23 cellular contexts compared by ENCODE assay signal in genomic region chr4:138078751-138079150, GRCh38.
"Had no signal": no experiment of that assay in that cellular context is flagged by ENCODE, and none has a peak within 500 bp of the region (broad histone marks: within the 10 kb centered on the region; RNA-seq: fewer than 3 reads in every experiment).

No MANE protein-coding gene starts in this region.

- H3K4me1 ChIP-seq: breast epithelium, esophagus muscularis mucosa, foreskin keratinocyte, left lung, right lobe of liver, transverse colon had no signal

- H3K9me3 ChIP-seq: breast epithelium, esophagus muscularis mucosa, left lung, right lobe of liver, transverse colon had no signal

- H3K27me3 ChIP-seq: breast epithelium, esophagus muscularis mucosa, foreskin keratinocyte, left lung, right lobe of liver, transverse colon had no signal

- H3K4me3 ChIP-seq: breast epithelium, esophagus muscularis mucosa, left lung, right lobe of liver, transverse colon had no signal

- H3K27ac Mint-ChIP-seq: activated CD4-positive, alpha-beta memory T cell treated with anti-CD3 and anti-CD28 coated beads, Interleukin-2, amount 10 ng/mL, durations not matched to agents 7 days and 5 days; activated CD4-positive, alpha-beta T cell treated with anti-CD3 and anti-CD28 coated beads, Interleukin-2, amount 10 ng/mL, durations not matched to agents 7 days and 5 days; activated T-helper 17 cell treated with anti-CD3 and anti-CD28 coated beads, Interleukin-2, amount 50 U/mL, for 72 hours; dendritic cell treated with granulocyte-macrophage colony-stimulating factor and Interleukin-4, amounts not matched to agents 40 ng/mL and 50 ng/mL, for 4 days; endodermal cell had no signal

- DNase-seq: activated CD4-positive, alpha-beta memory T cell treated with anti-CD3 and anti-CD28 coated beads, Interleukin-2, amount 10 ng/mL, durations not matched to agents 7 days and 5 days; activated CD4-positive, alpha-beta T cell treated with anti-CD3 and anti-CD28 coated beads for 1 hour; activated CD4-positive, alpha-beta T cell treated with anti-CD3 and anti-CD28 coated beads, Interleukin-2, amount 10 ng/mL, durations not matched to agents 7 days and 5 days; activated CD8-positive, alpha-beta memory T cell treated with anti-CD3 and anti-CD28 coated beads, Interleukin-2, amount 50 U/mL, for 48 hours; activated gamma-delta T cell treated with Interleukin-2 at 50 U/mL for 16 hours; activated naive CD4-positive, alpha-beta T cell treated with anti-CD3 and anti-CD28 coated beads, Interleukin-2, amount 50 U/mL, for 16 hours; activated T-cell treated with anti-CD3 and anti-CD28 coated beads, Interleukin-2, amount 50 U/mL, for 4 hours; amygdala; endodermal cell; foreskin keratinocyte; left lung; posterior cingulate gyrus; right lobe of liver; stimulated activated CD4-positive, alpha-beta T cell treated with anti-CD3 and anti-CD28 coated beads, Interleukin-2, amount 100 ng/mL, for 48 hours; stimulated activated naive CD4-positive, alpha-beta T cell treated with Interleukin-2 at 50 U/mL for 16 hours; T-helper 2 cell; transverse colon had no signal

- H3K36me3 ChIP-seq: breast epithelium, esophagus muscularis mucosa, left lung, right lobe of liver, transverse colon had no signal

- H3K9me3 Mint-ChIP-seq: activated CD4-positive, alpha-beta memory T cell treated with anti-CD3 and anti-CD28 coated beads, Interleukin-2, amount 10 ng/mL, durations not matched to agents 7 days and 5 days; activated CD4-positive, alpha-beta T cell treated with anti-CD3 and anti-CD28 coated beads, Interleukin-2, amount 10 ng/mL, durations not matched to agents 7 days and 5 days; activated T-cell treated with anti-CD3 and anti-CD28 coated beads, Interleukin-2, amount 50 U/mL, for 4 hours; activated T-helper 17 cell treated with anti-CD3 and anti-CD28 coated beads, Interleukin-2, amount 50 U/mL, for 72 hours; central memory CD8-positive, alpha-beta T cell; dendritic cell treated with granulocyte-macrophage colony-stimulating factor and Interleukin-4, amounts not matched to agents 40 ng/mL and 50 ng/mL, for 4 days; endodermal cell; nephron had no signal

- ATAC-seq: activated T-cell treated with anti-CD3 and anti-CD28 coated beads, Interleukin-2, amount 50 U/mL, for 4 hours; activated T-helper 17 cell treated with anti-CD3 and anti-CD28 coated beads, Interleukin-2, amount 50 U/mL, for 72 hours; foreskin keratinocyte; left lung; right lobe of liver had no signal

- H3K27ac ChIP-seq: breast epithelium, esophagus muscularis mucosa, foreskin keratinocyte, left lung, right lobe of liver, transverse colon had no signal

- H3K27me3 Mint-ChIP-seq: activated CD4-positive, alpha-beta memory T cell treated with anti-CD3 and anti-CD28 coated beads, Interleukin-2, amount 10 ng/mL, durations not matched to agents 7 days and 5 days; activated CD4-positive, alpha-beta T cell treated with anti-CD3 and anti-CD28 coated beads, Interleukin-2, amount 10 ng/mL, durations not matched to agents 7 days and 5 days; activated T-helper 17 cell treated with anti-CD3 and anti-CD28 coated beads, Interleukin-2, amount 50 U/mL, for 72 hours; central memory CD8-positive, alpha-beta T cell had no signal

- H3K4me1 Mint-ChIP-seq: activated CD4-positive, alpha-beta memory T cell treated with anti-CD3 and anti-CD28 coated beads, Interleukin-2, amount 10 ng/mL, durations not matched to agents 7 days and 5 days; activated CD4-positive, alpha-beta T cell treated with anti-CD3 and anti-CD28 coated beads, Interleukin-2, amount 10 ng/mL, durations not matched to agents 7 days and 5 days; activated T-helper 17 cell treated with anti-CD3 and anti-CD28 coated beads, Interleukin-2, amount 50 U/mL, for 72 hours; central memory CD8-positive, alpha-beta T cell; nephron had no signal

- H3K4me3 Mint-ChIP-seq: activated CD4-positive, alpha-beta memory T cell treated with anti-CD3 and anti-CD28 coated beads, Interleukin-2, amount 10 ng/mL, durations not matched to agents 7 days and 5 days; activated CD4-positive, alpha-beta T cell treated with anti-CD3 and anti-CD28 coated beads, Interleukin-2, amount 10 ng/mL, durations not matched to agents 7 days and 5 days; activated T-cell treated with anti-CD3 and anti-CD28 coated beads, Interleukin-2, amount 50 U/mL, for 4 hours; activated T-helper 17 cell treated with anti-CD3 and anti-CD28 coated beads, Interleukin-2, amount 50 U/mL, for 72 hours; central memory CD8-positive, alpha-beta T cell; dendritic cell treated with granulocyte-macrophage colony-stimulating factor and Interleukin-4, amounts not matched to agents 40 ng/mL and 50 ng/mL, for 4 days; endodermal cell; nephron had no signal
